ENCODE assay signal across 9 cellular contexts in genomic region chr4:47145630-47146029, GRCh38.
A peak's percentile ranks its signal among the peaks of the same experiment; 100 is the strongest.
DNase-seq lines count a peak whose midpoint lies in the region; ATAC-seq, FAIRE-seq and TF ChIP-seq lines count a peak whose summit lies in the region.
"Had no signal": no experiment of that assay in that cellular context is flagged by ENCODE, and none has a peak within 500 bp of the region (broad histone marks: within the 10 kb centered on the region; RNA-seq: fewer than 3 reads in every experiment).

No MANE protein-coding gene starts in this region.

- ATAC-seq in GM19452 (IDR thresholded peaks at IDR 0.05; ENCODE audit: unreplicated experiment) (peak; percentile 97), HG03280 (IDR thresholded peaks at IDR 0.05; ENCODE audit: unreplicated experiment) (peak; percentile 97)

- peaks cover 2% of the 10 kb centered on the region for H3K27me3 Mint-ChIP-seq in activated T-helper 1 cell treated with anti-CD3 and anti-CD28 coated beads, Interleukin-12 subunit alpha, Interleukin-12 subunit beta, Interleukin-2, Interleukin-4 antibody, amounts not matched to agents 30 ng/mL and 10 ng/mL and 1 ng/mL, durations not matched to agents 14 hours and 24 hours and 36 hours (ENCODE audit: insufficient read depth)

- H3K36me3 Mint-ChIP-seq in activated T-helper 1 cell treated with anti-CD3 and anti-CD28 coated beads, Interleukin-12 subunit alpha, Interleukin-12 subunit beta, Interleukin-2, Interleukin-4 antibody, amounts not matched to agents 30 ng/mL and 10 ng/mL and 1 ng/mL, durations not matched to agents 14 hours and 24 hours and 36 hours (ENCODE audit: low read depth), result no peaks in the 10 kb centered on the region
- H3K36me3 Mint-ChIP-seq: natural killer cell treated with Interleukin-12 subunit alpha and Interleukin-12 subunit beta and Interleukin-15 and Interleukin-18, amount 100 ng/mL, for 72 hours had no signal

- no peak overlapping the region for H3K4me3 ChIP-seq in bronchial epithelial cell (ENCODE audit: low read depth, low read length)

- H3K27ac Mint-ChIP-seq in activated T-helper 1 cell treated with anti-CD3 and anti-CD28 coated beads, Interleukin-12 subunit alpha, Interleukin-12 subunit beta, Interleukin-2, Interleukin-4 antibody, amounts not matched to agents 30 ng/mL and 10 ng/mL and 1 ng/mL, durations not matched to agents 14 hours and 24 hours and 36 hours, result no peak overlapping the region
- H3K27ac Mint-ChIP-seq: natural killer cell treated with Interleukin-12 subunit alpha and Interleukin-12 subunit beta and Interleukin-15 and Interleukin-18, amount 100 ng/mL, for 72 hours had no signal

- no peaks in the 10 kb centered on the region for H3K36me3 ChIP-seq in bronchial epithelial cell (ENCODE audit: control insufficient read depth, insufficient read depth, low read length)

- intact Hi-C loops in activated T-helper 1 cell treated with anti-CD3 and anti-CD28 coated beads, Interleukin-12 subunit alpha, Interleukin-12 subunit beta, Interleukin-2, Interleukin-4 antibody, amounts not matched to agents 30 ng/mL and 10 ng/mL and 1 ng/mL, durations not matched to agents 14 hours and 24 hours and 36 hours (cut with micrococcal nuclease), result no loop called here

- no peak for FAIRE-seq in bronchial epithelial cell (lab: Jason Lieb, UNC)

- H3K4me3 Mint-ChIP-seq in activated T-helper 1 cell treated with anti-CD3 and anti-CD28 coated beads, Interleukin-12 subunit alpha, Interleukin-12 subunit beta, Interleukin-2, Interleukin-4 antibody, amounts not matched to agents 30 ng/mL and 10 ng/mL and 1 ng/mL, durations not matched to agents 14 hours and 24 hours and 36 hours, result no peak overlapping the region
- H3K4me3 Mint-ChIP-seq: natural killer cell treated with Interleukin-12 subunit alpha and Interleukin-12 subunit beta and Interleukin-15 and Interleukin-18, amount 100 ng/mL, for 72 hours had no signal

- no peaks in the 10 kb centered on the region for H3K4me1 Mint-ChIP-seq in activated T-helper 1 cell treated with anti-CD3 and anti-CD28 coated beads, Interleukin-12 subunit alpha, Interleukin-12 subunit beta, Interleukin-2, Interleukin-4 antibody, amounts not matched to agents 30 ng/mL and 10 ng/mL and 1 ng/mL, durations not matched to agents 14 hours and 24 hours and 36 hours (ENCODE audit: low read depth)

- H3K9me3 Mint-ChIP-seq in activated T-helper 1 cell treated with anti-CD3 and anti-CD28 coated beads, Interleukin-12 subunit alpha, Interleukin-12 subunit beta, Interleukin-2, Interleukin-4 antibody, amounts not matched to agents 30 ng/mL and 10 ng/mL and 1 ng/mL, durations not matched to agents 14 hours and 24 hours and 36 hours, result no peaks in the 10 kb centered on the region
- H3K9me3 Mint-ChIP-seq: natural killer cell treated with Interleukin-12 subunit alpha and Interleukin-12 subunit beta and Interleukin-15 and Interleukin-18, amount 100 ng/mL, for 72 hours had no signal

- no peak for TF ChIP-seq CTCF in bronchial epithelial cell (IDR thresholded peaks at IDR 0.05; ENCODE audit: insufficient read depth, low read length, severe bottlenecking)

- H3K27me3 ChIP-seq in bronchial epithelial cell (ENCODE audit: control insufficient read depth, insufficient read depth, low read length), result no peaks in the 10 kb centered on the region

- DNase-seq in DMS53 (lab: John Stamatoyannopoulos, UW) (peak; percentile 79), bronchial epithelial cell (ENCODE audit: low read depth) (peak; percentile 24), GM03348 (ENCODE audit: low spot score) (no peak), NCI-H1105 treated with DMSO at 0.1 percent for 48 hours (lab: John Stamatoyannopoulos, UW) (no peak), GOT3 (lab: John Stamatoyannopoulos, UW) (no peak)
- no peak for DNase-seq in activated T-helper 1 cell treated with anti-CD3 and anti-CD28 coated beads, Interleukin-12 subunit alpha, Interleukin-12 subunit beta, Interleukin-2, Interleukin-4 antibody, amounts not matched to agents 30 ng/mL and 10 ng/mL and 1 ng/mL, durations not matched to agents 14 hours and 24 hours and 36 hours (ENCODE audit: low spot score)

Comparison
In these comparisons a context has a peak if more than half of its experiments do, and no peak if none do; other contexts are left out.
1. DNase-seq: peak in DMS53 (single experiment) and bronchial epithelial cell (single experiment); none in GM03348 (single experiment), NCI-H1105 treated with DMSO at 0.1 percent for 48 hours (single experiment), GOT3 (single experiment) and activated T-helper 1 cell treated with anti-CD3 and anti-CD28 coated beads, Interleukin-12 subunit alpha, Interleukin-12 subunit beta, Interleukin-2, Interleukin-4 antibody, amounts not matched to agents 30 ng/mL and 10 ng/mL and 1 ng/mL, durations not matched to agents 14 hours and 24 hours and 36 hours (single experiment).